ENCODE assay signal across 28 cellular contexts in the genomic region with DNA sequence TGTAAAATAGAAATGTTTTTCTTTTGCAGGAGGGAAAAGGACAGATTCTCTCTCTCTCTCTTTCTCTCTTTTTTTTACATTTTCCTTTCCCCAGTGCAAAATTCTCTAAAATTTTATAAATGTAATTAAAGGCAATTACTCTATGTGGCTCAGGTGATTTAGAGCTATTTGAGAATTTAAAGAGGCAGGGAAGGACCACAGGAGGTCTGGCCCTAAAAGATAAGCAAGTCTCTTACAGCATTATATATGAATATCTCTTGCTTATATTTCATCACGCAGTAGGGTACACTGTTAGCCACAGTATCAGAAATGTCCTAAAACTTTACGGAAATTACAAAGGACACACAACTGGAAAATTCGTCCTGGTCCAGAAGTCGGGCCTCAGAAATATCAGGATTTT.
"Had no signal": no experiment of that assay in that cellular context is flagged by ENCODE, and none has a peak within 500 bp of the region (broad histone marks: within the 10 kb centered on the region; RNA-seq: fewer than 3 reads in every experiment).

No MANE protein-coding gene starts in this region.

- H3K4me3 ChIP-seq: ascending aorta had no signal

- H3K27ac ChIP-seq: ascending aorta had no signal

- H3K27me3 ChIP-seq: ascending aorta had no signal

- H3K9me3 Mint-ChIP-seq: activated naive CD4-positive, alpha-beta T cell treated with anti-CD3 and anti-CD28 coated beads, Interleukin-2, amount 50 U/mL, for 72 hours; activated naive CD8-positive, alpha-beta T cell treated with anti-CD3 and anti-CD28 coated beads, Interleukin-2, amount 50 U/mL, for 24 hours; activated T-helper 1 cell treated with anti-CD3 and anti-CD28 coated beads, Interleukin-12 subunit alpha, Interleukin-12 subunit beta, Interleukin-2, Interleukin-4 antibody, amounts not matched to agents 30 ng/mL and 10 ng/mL and 1 ng/mL, durations not matched to agents 14 hours and 24 hours and 36 hours; brain; dendritic cell treated with granulocyte-macrophage colony-stimulating factor and Interleukin-4, amounts not matched to agents 40 ng/mL and 50 ng/mL, for 4 days; T-cell; WTC11 had no signal

- H3K36me3 Mint-ChIP-seq: activated naive CD4-positive, alpha-beta T cell treated with anti-CD3 and anti-CD28 coated beads, Interleukin-2, amount 50 U/mL, for 72 hours; WTC11 had no signal

- H3K4me1 ChIP-seq: ascending aorta had no signal

- H3K36me3 ChIP-seq: ascending aorta had no signal

- H3K9me3 ChIP-seq: ascending aorta had no signal

- ATAC-seq: activated CD8-positive, alpha-beta T cell treated with anti-CD3 and anti-CD28 coated beads, Interleukin-2, amount 10 ng/mL, durations not matched to agents 7 days and 5 days; activated naive CD4-positive, alpha-beta T cell treated with anti-CD3 and anti-CD28 coated beads, Interleukin-2, amount 50 U/mL, for 72 hours; activated naive CD8-positive, alpha-beta T cell treated with anti-CD3 and anti-CD28 coated beads, Interleukin-2, amount 50 U/mL, for 24 hours; T-cell; WTC11 had no signal

- DNase-seq: activated CD4-positive, alpha-beta T cell treated with anti-CD3 and anti-CD28 coated beads for 48 hours; activated CD4-positive, alpha-beta T cell treated with anti-CD3 and anti-CD28 coated beads, Interleukin-2, amount 50 U/mL, for 4 hours; activated CD4-positive, CD25-positive, alpha-beta regulatory T cell treated with anti-CD3 and anti-CD28 coated beads, Interleukin-2, amount 50 U/mL, for 72 hours; activated CD8-positive, alpha-beta memory T cell treated with anti-CD3 and anti-CD28 coated beads, Interleukin-2, amount 50 U/mL, for 48 hours; activated CD8-positive, alpha-beta T cell treated with anti-CD3 and anti-CD28 coated beads, Interleukin-2, amount 10 ng/mL, durations not matched to agents 7 days and 5 days; activated effector memory CD4-positive, alpha-beta T cell treated with anti-CD3 and anti-CD28 coated beads, Interleukin-2, amount 50 U/mL, for 16 hours; activated naive CD4-positive, alpha-beta T cell treated with Interleukin-2 at 50 U/mL for 16 hours; activated naive CD8-positive, alpha-beta T cell treated with anti-CD3 and anti-CD28 coated beads, Interleukin-2, amount 50 U/mL, for 24 hours; activated T-cell treated with anti-CD3 and anti-CD28 coated beads, Interleukin-2, amount 50 U/mL, for 1 hour; amniotic stem cell; NCI-H1048; NCI-H1694; NCI-H2029; NCI-H2107; NCI-H2171 treated with DMSO at 0.1 percent for 48 hours; NCI-H226; NCI-H526; NCI-H82; NK-92 treated with Interleukin-12 subunit alpha and Interleukin-12 subunit beta, amount 100 ng/mL, for 24 hours; SHP77; T-cell had no signal

- FAIRE-seq: colon had no signal

- H3K4me3 Mint-ChIP-seq: activated CD8-positive, alpha-beta T cell treated with anti-CD3 and anti-CD28 coated beads, Interleukin-2, amount 10 ng/mL, durations not matched to agents 7 days and 5 days; activated naive CD8-positive, alpha-beta T cell treated with anti-CD3 and anti-CD28 coated beads, Interleukin-2, amount 50 U/mL, for 24 hours; activated T-helper 1 cell treated with anti-CD3 and anti-CD28 coated beads, Interleukin-12 subunit alpha, Interleukin-12 subunit beta, Interleukin-2, Interleukin-4 antibody, amounts not matched to agents 30 ng/mL and 10 ng/mL and 1 ng/mL, durations not matched to agents 14 hours and 24 hours and 36 hours; brain; dendritic cell treated with granulocyte-macrophage colony-stimulating factor and Interleukin-4, amounts not matched to agents 40 ng/mL and 50 ng/mL, for 4 days; T-cell; WTC11 had no signal

- H3K27me3 Mint-ChIP-seq: activated naive CD8-positive, alpha-beta T cell treated with anti-CD3 and anti-CD28 coated beads, Interleukin-2, amount 50 U/mL, for 24 hours; brain; dendritic cell treated with granulocyte-macrophage colony-stimulating factor and Interleukin-4, amounts not matched to agents 40 ng/mL and 50 ng/mL, for 4 days; T-cell had no signal

- H3K27ac Mint-ChIP-seq: activated CD8-positive, alpha-beta T cell treated with anti-CD3 and anti-CD28 coated beads, Interleukin-2, amount 10 ng/mL, durations not matched to agents 7 days and 5 days; activated naive CD4-positive, alpha-beta T cell treated with anti-CD3 and anti-CD28 coated beads, Interleukin-2, amount 50 U/mL, for 72 hours; activated naive CD8-positive, alpha-beta T cell treated with anti-CD3 and anti-CD28 coated beads, Interleukin-2, amount 50 U/mL, for 24 hours; activated T-helper 1 cell treated with anti-CD3 and anti-CD28 coated beads, Interleukin-12 subunit alpha, Interleukin-12 subunit beta, Interleukin-2, Interleukin-4 antibody, amounts not matched to agents 30 ng/mL and 10 ng/mL and 1 ng/mL, durations not matched to agents 14 hours and 24 hours and 36 hours; brain; dendritic cell treated with granulocyte-macrophage colony-stimulating factor and Interleukin-4, amounts not matched to agents 40 ng/mL and 50 ng/mL, for 4 days; T-cell had no signal
